ENCODE assay signal across 21 cellular contexts in the genomic region with DNA sequence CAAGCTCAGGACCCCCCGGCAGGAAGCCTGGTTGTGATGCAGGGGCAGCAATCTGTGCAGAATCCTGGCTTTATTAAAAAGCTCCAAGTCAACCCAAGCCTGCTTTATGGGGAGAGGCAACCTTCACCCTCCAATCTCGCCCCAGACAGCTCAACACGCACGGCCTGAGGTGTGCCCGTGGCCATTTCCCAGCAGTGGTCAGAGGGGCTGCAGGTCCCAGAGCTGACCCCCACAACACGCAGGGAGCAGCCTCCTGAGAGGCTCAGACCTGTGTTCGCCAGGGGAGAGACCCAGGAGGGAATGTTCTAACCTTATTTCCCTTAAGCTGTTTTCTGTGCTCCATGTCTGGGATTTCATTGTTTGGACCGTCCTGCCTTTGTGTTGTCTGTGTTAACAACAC.
"Had no signal": no experiment of that assay in that cellular context is flagged by ENCODE, and none has a peak within 500 bp of the region (broad histone marks: within the 10 kb centered on the region; RNA-seq: fewer than 3 reads in every experiment).

No MANE protein-coding gene starts in this region.

- H3K27ac ChIP-seq: esophagus muscularis mucosa, left ventricle myocardium inferior, neural progenitor cell, WERI-Rb-1 had no signal

- H3K36me3 ChIP-seq: breast epithelium, left ventricle myocardium inferior, neural progenitor cell, sigmoid colon had no signal

- H3K9ac ChIP-seq: neural progenitor cell had no signal

- ATAC-seq: activated T-cell treated with anti-CD3 and anti-CD28 coated beads, Interleukin-2, amount 50 U/mL, for 4 hours; stimulated activated naive B cell treated with anti-CD40 and anti-IgM and Interleukin-4, amounts not matched to agents 10 μg/mL and 1 μg/mL and 100 μg/mL, for 72 hours had no signal

- H3K4me2 ChIP-seq: neural progenitor cell had no signal

- H2AFZ ChIP-seq: neural progenitor cell had no signal

- H3K27me3 ChIP-seq: breast epithelium, esophagus muscularis mucosa, neural progenitor cell, sigmoid colon had no signal

- H3K4me3 ChIP-seq: breast epithelium, esophagus muscularis mucosa, left ventricle myocardium inferior, neural progenitor cell, sigmoid colon had no signal

- H3K9me3 ChIP-seq: breast epithelium, esophagus muscularis mucosa, left ventricle myocardium inferior, sigmoid colon had no signal

- DNase-seq: activated CD4-positive, alpha-beta T cell treated with anti-CD3 and anti-CD28 coated beads for 1 hour; activated CD4-positive, alpha-beta T cell treated with anti-CD3 and anti-CD28 coated beads, Interleukin-2, amount 50 U/mL, for 4 hours; activated CD8-positive, alpha-beta memory T cell treated with anti-CD3 and anti-CD28 coated beads for 24 hours; activated CD8-positive, alpha-beta memory T cell treated with anti-CD3 and anti-CD28 coated beads, Interleukin-2, amount 50 U/mL, for 48 hours; activated naive CD4-positive, alpha-beta T cell treated with Interleukin-2 at 50 U/mL for 16 hours; activated naive CD8-positive, alpha-beta T cell treated with anti-CD3 and anti-CD28 coated beads for 36 hours; activated T-cell treated with anti-CD3 and anti-CD28 coated beads, Interleukin-2, amount 50 U/mL, for 4 hours; effector memory CD4-positive, alpha-beta T cell; head of caudate nucleus; hypothalamus; left ventricle myocardium inferior; retina; sigmoid colon; stimulated activated CD4-positive, alpha-beta T cell treated with anti-CD3 and anti-CD28 coated beads, Interleukin-2, amount 100 ng/mL, for 48 hours; stimulated activated CD8-positive, alpha-beta memory T cell treated with anti-CD3 and anti-CD28 coated beads, Interleukin-4, amount 100 ng/mL, for 48 hours; stimulated activated naive B cell treated with anti-CD40 and anti-IgM and Interleukin-4, amounts not matched to agents 10 μg/mL and 1 μg/mL and 100 μg/mL, for 72 hours; T-helper 1 cell; WERI-Rb-1 had no signal
